ENCODE assay signal across 8 cellular contexts in the genomic region with DNA sequence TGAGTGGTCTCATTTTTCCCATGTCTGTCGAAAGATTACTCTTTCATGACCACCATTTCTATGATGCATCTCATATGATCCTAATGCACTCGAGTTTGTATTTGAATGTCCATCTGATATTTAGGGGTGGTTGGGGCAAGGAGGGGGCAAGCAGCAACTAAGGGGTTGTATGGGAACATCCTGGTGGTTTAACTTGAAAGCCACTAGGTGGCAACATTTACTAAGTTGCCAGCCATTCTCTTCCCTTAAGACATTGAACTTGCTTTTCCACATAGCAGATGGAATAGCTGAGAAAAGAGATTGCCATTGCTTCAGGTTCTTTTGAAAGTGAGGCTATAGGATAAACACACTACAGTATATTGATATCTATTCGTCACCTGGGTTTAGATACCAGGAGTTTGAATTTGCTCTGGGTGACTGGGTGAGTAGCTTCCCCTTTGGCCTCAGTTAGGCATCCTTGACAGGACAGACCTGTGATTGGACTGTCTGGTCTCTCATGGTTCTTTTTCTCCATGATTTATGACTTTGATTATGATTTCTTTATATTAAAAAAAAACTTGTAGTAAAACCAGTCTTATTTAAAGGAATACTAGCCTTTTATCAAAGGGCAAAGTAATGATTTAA. TPM values are rescaled to one million over a fixed set of nuclear protein-coding genes. Genes with fewer than 3 reads are reported as not detected.
DNase-seq lines count a peak whose midpoint lies in the region; ATAC-seq and TF ChIP-seq lines count a peak whose summit lies in the region.

No MANE protein-coding gene starts in this region.

- peaks cover 20% of the 10 kb centered on the region for H3K36me3 Mint-ChIP-seq in activated CD4-positive, alpha-beta T cell treated with anti-CD3 and anti-CD28 coated beads, Interleukin-2, amount 10 ng/mL, durations not matched to agents 7 days and 5 days (ENCODE audit: low read depth)

- no peak overlapping the region for H3K9ac ChIP-seq in parathyroid adenoma

- POLR2A ChIA-PET in activated CD4-positive, alpha-beta T cell treated with anti-CD3 and anti-CD28 coated beads, Interleukin-2, amount 10 ng/mL, durations not matched to agents 7 days and 5 days (lab: Charles Lee): interaction anchor here (0.6 kb wide), 1 partner anchor 32 kb away, joined by 3 read pairs; no protein-coding TSS in a partner anchor

- H3K36me3 ChIP-seq in SJCRH30 (peaks cover 2% of the 10 kb centered on the region), parathyroid adenoma (ENCODE audit: control insufficient read depth, insufficient read depth, low read length) (no peaks in the 10 kb centered on the region)

- peaks cover 27% of the 10 kb centered on the region for H3K4me1 Mint-ChIP-seq in activated CD4-positive, alpha-beta T cell treated with anti-CD3 and anti-CD28 coated beads, Interleukin-2, amount 10 ng/mL, durations not matched to agents 7 days and 5 days

- DNase-seq in EL (peak; percentile 64), LHCN-M2 (ENCODE audit: low read depth) (peak; percentile 48), SJCRH30 (peak; percentile 21 to 74), fibroblast of peridontal ligament (ENCODE audit: extremely low read depth) (peak; percentile 80)
- DNase-seq in activated CD4-positive, alpha-beta T cell treated with anti-CD3 and anti-CD28 coated beads, Interleukin-2, amount 10 ng/mL, durations not matched to agents 7 days and 5 days: no peak

- TF ChIP-seq CTCF in parathyroid adenoma (IDR thresholded peaks at IDR 0.05): peak; percentile 61

- H3K27ac ChIP-seq in SJCRH30: no peak overlapping the region
- H3K27ac ChIP-seq in parathyroid adenoma: no peak overlapping the region

- ATAC-seq in GM18858 (IDR thresholded peaks at IDR 0.05; ENCODE audit: unreplicated experiment) (no peak), HG03571 (IDR thresholded peaks at IDR 0.05; ENCODE audit: unreplicated experiment) (no peak)

- H3K4me3 Mint-ChIP-seq in activated CD4-positive, alpha-beta T cell treated with anti-CD3 and anti-CD28 coated beads, Interleukin-2, amount 10 ng/mL, durations not matched to agents 7 days and 5 days: no peak overlapping the region

- H3K4me3 ChIP-seq in SJCRH30 (no peak overlapping the region), parathyroid adenoma (ENCODE audit: low read depth, low read length) (no peak overlapping the region)

- H3K27me3 Mint-ChIP-seq in activated CD4-positive, alpha-beta T cell treated with anti-CD3 and anti-CD28 coated beads, Interleukin-2, amount 10 ng/mL, durations not matched to agents 7 days and 5 days: no peaks in the 10 kb centered on the region

- peaks cover 16% of the 10 kb centered on the region for H3K79me2 ChIP-seq in parathyroid adenoma

- H3K27ac Mint-ChIP-seq in activated CD4-positive, alpha-beta T cell treated with anti-CD3 and anti-CD28 coated beads, Interleukin-2, amount 10 ng/mL, durations not matched to agents 7 days and 5 days: no peak overlapping the region

- H2AFZ ChIP-seq in parathyroid adenoma: no peak overlapping the region

- H3K9me3 ChIP-seq in SJCRH30 (replicated peaks) (no peaks in the 10 kb centered on the region), parathyroid adenoma (ENCODE audit: control insufficient read depth, low read length) (no peaks in the 10 kb centered on the region)

- H3K4me1 ChIP-seq in SJCRH30: no peaks in the 10 kb centered on the region
- H3K4me1 ChIP-seq in parathyroid adenoma: no peaks in the 10 kb centered on the region

- CTCF ChIA-PET in activated CD4-positive, alpha-beta T cell treated with anti-CD3 and anti-CD28 coated beads, Interleukin-2, amount 10 ng/mL, durations not matched to agents 7 days and 5 days (lab: Charles Lee): interaction anchor here (0.6 to 1.6 kb wide), 7 partner anchors 10 to 453 kb away, joined by 3 to 6 read pairs (median 4); no protein-coding TSS in a partner anchor

- no peak overlapping the region for H3K4me2 ChIP-seq in parathyroid adenoma (ENCODE audit: low read length)

- no peaks in the 10 kb centered on the region for H3K9me3 Mint-ChIP-seq in activated CD4-positive, alpha-beta T cell treated with anti-CD3 and anti-CD28 coated beads, Interleukin-2, amount 10 ng/mL, durations not matched to agents 7 days and 5 days

- H3K27me3 ChIP-seq in SJCRH30: no peaks in the 10 kb centered on the region
- H3K27me3 ChIP-seq in parathyroid adenoma (ENCODE audit: control insufficient read depth, insufficient read depth, low read length): no peaks in the 10 kb centered on the region

RNA-seq across cellular contexts. Expression of a gene that starts 32.4 kb away (rescaled TPM):
- total RNA-seq in LHCN-M2 (2014; rRNA removed): 105 and 110 TPM in 2 replicates
- 76.4 TPM for polyA plus RNA-seq in LHCN-M2 (2012)
- 43.8 and 45.6 TPM in 2 replicates for total RNA-seq in SJCRH30 (2014; rRNA removed; shearing (Covaris generic))
- total RNA-seq in activated CD4-positive, alpha-beta T cell treated with anti-CD3 and anti-CD28 coated beads, Interleukin-2, amount 10 ng/mL, durations not matched to agents 7 days and 5 days: 10 to 100 TPM; 56.7 to 57.2 TPM

RNA-seq across cellular contexts. Expression of a gene that starts 54.9 kb away (rescaled TPM):
- 38.0 and 45.8 TPM in 2 replicates for total RNA-seq in LHCN-M2 (2014; rRNA removed)
- 57.6 TPM for polyA plus RNA-seq in LHCN-M2 (2012)
- total RNA-seq in SJCRH30 (2014; rRNA removed; shearing (Covaris generic)): 26.7 and 30.4 TPM in 2 replicates
- 10 to 100 TPM; 38.7 to 38.9 TPM for total RNA-seq in activated CD4-positive, alpha-beta T cell treated with anti-CD3 and anti-CD28 coated beads, Interleukin-2, amount 10 ng/mL, durations not matched to agents 7 days and 5 days
